Comparison of ENCODE assay signal across 22 cellular contexts in genomic region chr1:62352387-62352786, GRCh38. TPM values are rescaled to one million over a fixed set of nuclear protein-coding genes. Genes with fewer than 3 reads are reported as not detected.
"Had no signal": no experiment of that assay in that cellular context is flagged by ENCODE, and none has a peak within 500 bp of the region (broad histone marks: within the 10 kb centered on the region; RNA-seq: fewer than 3 reads in every experiment).

No MANE protein-coding gene starts in this region.

- H3K27ac ChIP-seq: stomach, suprapubic skin, tibial nerve, uterus had no signal

- ATAC-seq: activated T-cell treated with anti-CD3 and anti-CD28 coated beads, Interleukin-2, amount 50 U/mL, for 4 hours; left lobe of liver; natural killer cell; sciatic nerve; stimulated activated memory B cell treated with anti-CD40 and anti-IgM and Interleukin-4, amounts not matched to agents 10 μg/mL and 1 μg/mL and 100 μg/mL, for 72 hours had no signal

- H3K4me1 Mint-ChIP-seq: natural killer cell; stimulated activated memory B cell treated with anti-CD40 and anti-IgM and Interleukin-4, amounts not matched to agents 10 μg/mL and 1 μg/mL and 100 μg/mL, for 72 hours had no signal

- H3K4me1 ChIP-seq: suprapubic skin, tibial nerve, uterus had no signal

- H3K27ac Mint-ChIP-seq: activated naive CD4-positive, alpha-beta T cell treated with anti-CD3 and anti-CD28 coated beads for 36 hours; mesothelial cell of epicardium; natural killer cell; stimulated activated memory B cell treated with anti-CD40 and anti-IgM and Interleukin-4, amounts not matched to agents 10 μg/mL and 1 μg/mL and 100 μg/mL, for 72 hours had no signal

- H3K9me3 Mint-ChIP-seq: activated naive CD4-positive, alpha-beta T cell treated with anti-CD3 and anti-CD28 coated beads for 36 hours; activated T-cell treated with anti-CD3 and anti-CD28 coated beads, Interleukin-2, amount 50 U/mL, for 4 hours; mesothelial cell of epicardium; natural killer cell; stimulated activated memory B cell treated with anti-CD40 and anti-IgM and Interleukin-4, amounts not matched to agents 10 μg/mL and 1 μg/mL and 100 μg/mL, for 72 hours had no signal

- H3K36me3 ChIP-seq: stomach, suprapubic skin, tibial nerve, uterus had no signal

- DNase-seq: activated CD4-positive, alpha-beta T cell treated with anti-CD3 and anti-CD28 coated beads for 4 hours; activated CD4-positive, alpha-beta T cell treated with anti-CD3 and anti-CD28 coated beads, Interleukin-2, amount 50 U/mL, for 48 hours; activated CD4-positive, CD25-positive, alpha-beta regulatory T cell; activated CD8-positive, alpha-beta memory T cell treated with anti-CD3 and anti-CD28 coated beads, Interleukin-2, amount 50 U/mL, for 48 hours; activated naive CD4-positive, alpha-beta T cell treated with anti-CD3 and anti-CD28 coated beads for 36 hours; activated T-cell treated with anti-CD3 and anti-CD28 coated beads, Interleukin-2, amount 50 U/mL, for 4 hours; cortex of kidney; mammary epithelial cell; natural killer cell; small intestine; stomach; uterus had no signal

- H3K9me3 ChIP-seq: stomach, suprapubic skin, tibial nerve, uterus had no signal

- H3K36me3 Mint-ChIP-seq: mesothelial cell of epicardium; natural killer cell; stimulated activated memory B cell treated with anti-CD40 and anti-IgM and Interleukin-4, amounts not matched to agents 10 μg/mL and 1 μg/mL and 100 μg/mL, for 72 hours had no signal

- H3K4me3 Mint-ChIP-seq: activated naive CD4-positive, alpha-beta T cell treated with anti-CD3 and anti-CD28 coated beads for 36 hours; activated T-cell treated with anti-CD3 and anti-CD28 coated beads, Interleukin-2, amount 50 U/mL, for 4 hours; mesothelial cell of epicardium; natural killer cell; stimulated activated memory B cell treated with anti-CD40 and anti-IgM and Interleukin-4, amounts not matched to agents 10 μg/mL and 1 μg/mL and 100 μg/mL, for 72 hours had no signal

- H3K4me3 ChIP-seq: stomach, suprapubic skin, tibial nerve, uterus had no signal

- H3K27me3 ChIP-seq: stomach, suprapubic skin, tibial nerve, uterus had no signal

RNA-seq across cellular contexts. Expression of gene KANK4, which starts 33.2 kb away (rescaled TPM):
- total RNA-seq: activated CD8-positive, alpha-beta memory T cell treated with anti-CD3 and anti-CD28 coated beads for 36 hours; activated naive CD4-positive, alpha-beta T cell treated with anti-CD3 and anti-CD28 coated beads for 36 hours; activated T-cell treated with anti-CD3 and anti-CD28 coated beads, Interleukin-2, amount 50 U/mL, for 4 hours; epithelial cell of proximal tubule; fibroblast of villous mesenchyme; natural killer cell; renal cortical epithelial cell had no signal
